In the genomic region with DNA sequence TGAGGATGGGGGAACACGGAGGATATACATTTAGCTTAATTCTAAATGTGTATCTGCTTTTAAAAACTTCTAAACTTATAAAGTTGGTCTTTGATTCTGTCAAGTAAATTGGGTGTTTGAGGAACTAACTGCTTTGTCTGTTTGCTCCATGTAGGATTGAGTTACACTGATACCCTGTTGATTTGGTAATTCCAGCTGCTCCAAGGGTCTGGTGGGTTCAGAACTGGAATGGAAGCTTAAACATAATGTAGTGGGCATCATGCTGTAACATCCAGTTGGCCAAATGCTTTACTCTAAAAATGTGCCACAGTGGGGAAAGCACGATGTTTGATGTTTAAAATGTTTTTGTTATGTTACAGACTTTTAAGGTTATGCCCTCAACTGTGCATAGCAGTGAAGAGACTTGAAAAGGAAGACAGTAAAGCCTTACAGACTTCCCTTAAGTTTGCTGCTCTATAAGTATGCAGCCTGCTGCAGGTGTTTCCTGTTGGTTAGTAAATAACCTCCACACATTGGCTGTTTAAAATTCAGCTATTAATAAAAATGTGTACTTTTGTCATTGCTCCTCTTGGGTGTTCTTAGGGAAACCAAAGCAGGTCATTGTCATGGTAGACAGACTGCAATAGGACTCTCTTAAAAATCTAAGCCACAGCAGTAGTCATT, we compare ENCODE assay signal across 1 cellular context.
TF ChIP-seq lines count a peak whose summit lies in the region.

No MANE protein-coding gene starts in this region.

TF ChIP-seq in GM12878, 131 proteins besides CTCF, POLR2A, EP300 and RAD21:
- TF ChIP-seq ZZZ3 (IDR thresholded peaks at IDR 0.05; ENCODE audit: control insufficient read depth, insufficient read length, low read depth) (no peak), RCOR1 (conservative IDR thresholded peaks at IDR 0.05; ENCODE audit: low read depth, low read length) (no peak), MEF2A (IDR thresholded peaks at IDR 0.05; ENCODE audit: insufficient read depth, low read depth, low read length) (peak; percentile 77; the same call in 1 of the 2 replicates), SMAD1 (IDR thresholded peaks at IDR 0.05; ENCODE audit: low read depth, partially characterized antibody) (no peak), CBX5 (IDR thresholded peaks at IDR 0.05; ENCODE audit: low read depth) (0 out of 2 replicates have a peak, but pooled peaks have one; percentile 42), NFIC (IDR thresholded peaks at IDR 0.05; ENCODE audit: low read depth, low read length) (peak; percentile 54), RUNX3 (IDR thresholded peaks at IDR 0.05; ENCODE audit: low read length) (peak; percentile 60), SP1 (IDR thresholded peaks at IDR 0.05; ENCODE audit: low read depth, low read length) (no peak), ZBED1 (IDR thresholded peaks at IDR 0.05; ENCODE audit: borderline replicate concordance) (no peak), SKIL (IDR thresholded peaks at IDR 0.05; ENCODE audit: low read depth, poor library complexity, severe bottlenecking) (peak; percentile 18), MTA3 (IDR thresholded peaks at IDR 0.05; ENCODE audit: borderline replicate concordance, low read length) (no peak; the same call in 1 of the 2 replicates), KDM1A (IDR thresholded peaks at IDR 0.05; ENCODE audit: borderline replicate concordance) (no peak), GABPA (IDR thresholded peaks at IDR 0.05; ENCODE audit: low read depth) (peak; percentile 28; the same call in 1 of the 2 replicates), TCF3 (IDR thresholded peaks at IDR 0.05; ENCODE audit: borderline replicate concordance, insufficient read depth, low read depth, low read length) (peak; percentile 77; the same call in 1 of the 2 replicates), TCF12 (IDR thresholded peaks at IDR 0.05; ENCODE audit: low read depth, low read length) (peak; percentile 79), NFYA (IDR thresholded peaks at IDR 0.05; ENCODE audit: borderline replicate concordance, low read depth, low read length) (no peak), RELA (IDR thresholded peaks at IDR 0.05; ENCODE audit: borderline replicate concordance, partially characterized antibody) (no peak), CREB1 (IDR thresholded peaks at IDR 0.05; ENCODE audit: low read depth) (no peak), MXI1 (IDR thresholded peaks at IDR 0.05; ENCODE audit: low read depth, low read length) (peak; percentile 30; the same call in 1 of the 2 replicates), POLR2AphosphoS5 (IDR thresholded peaks at IDR 0.05; ENCODE audit: low read length) (peak; percentile 48; the same call in 1 of the 2 replicates), ZNF687 (IDR thresholded peaks at IDR 0.05) (0 out of 2 replicates have a peak, but pooled peaks have one; percentile 21), TCF7 (IDR thresholded peaks at IDR 0.05; ENCODE audit: borderline replicate concordance) (no peak), PML (IDR thresholded peaks at IDR 0.05; ENCODE audit: low read length) (peak; percentile 62; the same call in 1 of the 2 replicates)
- TF ChIP-seq, protein P1, sequence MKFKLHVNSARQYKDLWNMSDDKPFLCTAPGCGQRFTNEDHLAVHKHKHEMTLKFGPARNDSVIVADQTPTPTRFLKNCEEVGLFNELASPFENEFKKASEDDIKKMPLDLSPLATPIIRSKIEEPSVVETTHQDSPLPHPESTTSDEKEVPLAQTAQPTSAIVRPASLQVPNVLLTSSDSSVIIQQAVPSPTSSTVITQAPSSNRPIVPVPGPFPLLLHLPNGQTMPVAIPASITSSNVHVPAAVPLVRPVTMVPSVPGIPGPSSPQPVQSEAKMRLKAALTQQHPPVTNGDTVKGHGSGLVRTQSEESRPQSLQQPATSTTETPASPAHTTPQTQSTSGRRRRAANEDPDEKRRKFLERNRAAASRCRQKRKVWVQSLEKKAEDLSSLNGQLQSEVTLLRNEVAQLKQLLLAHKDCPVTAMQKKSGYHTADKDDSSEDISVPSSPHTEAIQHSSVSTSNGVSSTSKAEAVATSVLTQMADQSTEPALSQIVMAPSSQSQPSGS (IDR thresholded peaks at IDR 0.05; ENCODE audit: low read length), result peak; percentile 42
